ENCODE assay signal across 8 cellular contexts in genomic region chr11:65381721-65382035, GRCh38. TPM values are rescaled to one million over a fixed set of nuclear protein-coding genes. Genes with fewer than 3 reads are reported as not detected.
DNase-seq lines count a peak whose midpoint lies in the region; ATAC-seq, FAIRE-seq and TF ChIP-seq lines count a peak whose summit lies in the region.

No MANE protein-coding gene starts in this region.

- H3K9me3 ChIP-seq in MG63: no peaks in the 10 kb centered on the region
- H3K9me3 ChIP-seq in K562 (replicated peaks; ENCODE audit: control insufficient read depth, insufficient read depth, low read depth, low read length): no peaks in the 10 kb centered on the region
- H3K9me3 ChIP-seq in upper lobe of right lung: no peaks in the 10 kb centered on the region

- peak overlapping the region; percentile 85 to 88 for H3K9ac ChIP-seq in K562 (ENCODE audit: insufficient read depth in 1 of 2, low read depth in 2 of 2, low read length in 2 of 2)

- BruUV-seq in K562 (replicated peaks; lab: Mats Ljungman, UMichigan): no TSS peak

- peak overlapping the region; percentile 86 for H2AFZ ChIP-seq in K562 (ENCODE audit: low read depth, low read length)

- POLR2A ChIA-PET in K562 (lab: Yijun Ruan, JAX): interaction anchor here (0.6 to 16.2 kb wide), 13 partner anchors 8 to 231 kb away, joined by 3 to 253 read pairs (median 4); partner anchors contain the start of genes MALAT1 and NEAT1

- no peak for FAIRE-seq in K562 (lab: Jason Lieb, UNC)

- H3K27me3 ChIP-seq in MG63 (no peaks in the 10 kb centered on the region), K562 (ENCODE audit: control insufficient read depth in 2 of 2, insufficient read depth in 2 of 2, low read length in 2 of 2) (no peaks in the 10 kb centered on the region), upper lobe of right lung (no peaks in the 10 kb centered on the region)

- ATAC-seq in GM19043 (IDR thresholded peaks at IDR 0.05; ENCODE audit: low read depth, unreplicated experiment) (peak; percentile 8), K562 (peak; percentile 20), upper lobe of right lung (peak; percentile 3)

- H4K20me1 ChIP-seq in K562 (replicated peaks; ENCODE audit: control insufficient read depth, insufficient read depth, low read length): no peaks in the 10 kb centered on the region

- DNase-seq in Ammon's horn (ENCODE audit: low spot score): peak; percentile 31
- no peak for DNase-seq in MG63
- peak in 1 of 4 experiments; percentile 88 for DNase-seq in K562 (ENCODE audit: extremely low read depth in 1 of 4, low spot score in 3 of 4)
- peak; percentile 51 for DNase-seq in medulla oblongata (ENCODE audit: extremely low spot score)
- no peak for DNase-seq in upper lobe of right lung
- no peak for DNase-seq in ecto neural progenitor cell (ENCODE audit: low spot score)
- DNase-seq in NK-92 treated with Interleukin-12 subunit alpha and Interleukin-12 subunit beta, amount 100 ng/mL, for 24 hours (lab: John Stamatoyannopoulos, UW): no peak

- H3K4me1 ChIP-seq in K562 (replicated peaks in 1 of 2; ENCODE audit: control insufficient read depth in 2 of 2, insufficient read depth in 2 of 2, low read length in 2 of 2) (peaks cover 33 to 80% of the 10 kb centered on the region in 2 experiments), upper lobe of right lung (peaks cover 55% of the 10 kb centered on the region)

- TF ChIP-seq POLR2A in K562 (conservative IDR thresholded peaks at IDR 0.05): no peak

- H3K79me2 ChIP-seq in K562 (ENCODE audit: control insufficient read depth, insufficient read depth, low read length): peaks cover 3% of the 10 kb centered on the region

- intact Hi-C loops in K562 (cut with micrococcal nuclease): loop anchor here (1.0 to 2.0 kb wide), 3 partner anchors 35 to 129 kb away; no protein-coding TSS in a partner anchor
- intact Hi-C loops in upper lobe of right lung (cut with DNase I): no loop called here

- peak overlapping the region; percentile 93 for H3K27ac ChIP-seq in K562 (ENCODE audit: extremely low read depth, low read depth, low read length)
- H3K27ac ChIP-seq in upper lobe of right lung: peak overlapping the region; percentile 98

- TF ChIP-seq EP300 in K562 (IDR thresholded peaks at IDR 0.05; ENCODE audit: low read length): peak; percentile 54; the same call in 1 of the 2 replicates

- H3K4me3 ChIP-seq in MG63 (peak overlapping the region; percentile 30), K562 (peak overlapping the region; percentile 37), upper lobe of right lung (peak overlapping the region; percentile 57)

- peak overlapping the region; percentile 80 for H3K4me2 ChIP-seq in K562 (ENCODE audit: insufficient read depth, low read length)

- no peaks in the 10 kb centered on the region for H3K36me3 ChIP-seq in MG63
- no peaks in the 10 kb centered on the region for H3K36me3 ChIP-seq in K562 (ENCODE audit: control insufficient read depth, insufficient read depth, low read length)
- no peaks in the 10 kb centered on the region for H3K36me3 ChIP-seq in upper lobe of right lung

- no peaks in the 10 kb centered on the region for H3K9me1 ChIP-seq in K562 (ENCODE audit: control insufficient read depth, insufficient read depth, low read length)

- TF ChIP-seq RAD21 in K562 (CRISPR knock-in tag; conservative IDR thresholded peaks at IDR 0.05 in 1 of 2, IDR thresholded peaks at IDR 0.05 in 1 of 2): no peak

- 6% methylated on average over 6 of the region's 6 CpGs for WGBS in K562 (ENCODE audit: insufficient coverage, low coverage, missing lambda C conversion rate)

- CTCF ChIA-PET in K562 (lab: Yijun Ruan, JAX; ENCODE audit: low intra/inter-chr PET ratio): interaction anchor here (0.9 to 1.3 kb wide), 2 partner anchors 86 to 87 kb away, joined by 4 to 5 read pairs; no protein-coding TSS in a partner anchor

- in situ Hi-C loops in K562 (cut with MboI): no loop called here

- TF ChIP-seq CTCF in K562 (IDR thresholded peaks at IDR 0.05 in 2 of 3, conservative IDR thresholded peaks at IDR 0.05 in 1 of 3; ENCODE audit: insufficient read depth in 2 of 3, low read depth in 1 of 3, low read length in 3 of 3): no peak
- no peak for TF ChIP-seq CTCF in upper lobe of right lung (IDR thresholded peaks at IDR 0.05)

RNA-seq across cellular contexts. Expression of gene SLC25A45, which starts 0.8 kb away (rescaled TPM):
- total RNA-seq in MG63 (2014; rRNA removed; shearing (Covaris generic); ENCODE audit: low replicate concordance): 1.9 TPM in 2 replicates
- total RNA-seq in K562 (2011; cell fraction: chromatin; rRNA removed; ENCODE audit: low replicate concordance): 2.5 and 2.9 TPM in 2 replicates
- 2.7 and 3.6 TPM in 2 replicates for total RNA-seq in K562 (2011; cell fraction: nucleolus; rRNA removed)
- total RNA-seq in K562 (2011; cell fraction: nucleoplasm; rRNA removed): 2.3 and 2.7 TPM in 2 replicates
- total RNA-seq in K562 (2014; rRNA removed) (0.82 and 2.3 TPM in 2 replicates), K562 (2014; rRNA removed; fragmentation: Illumina TruSeq; extraction: Trizol) (0.55 and 0.57 TPM in 2 replicates), K562 (2015; rRNA removed; fragmentation: Illumina TruSeq; extraction: Trizol) (0.40 and 0.45 TPM in 2 replicates), K562 (2021) (0.92 and 2.2 TPM in 2 replicates), upper lobe of right lung (11.5 TPM)
- polyA plus RNA-seq in K562 (2011; rRNA removed) (0.61 and 0.81 TPM in 2 replicates), K562 (2014; fragmentation: Illumina TruSeq; extraction: Trizol) (0.51 and 0.68 TPM in 2 replicates), K562 (2014; fragmentation: Nextera tagmentation; extraction: Ambion mirVana) (under 1 TPM; 0.15 to 0.34 TPM), K562 (2014; rRNA removed) (0.93 and 1.1 TPM in 2 replicates)
- polyA plus RNA-seq in K562 (2011; cell fraction: cytosol; rRNA removed): 0.49 and 0.85 TPM in 2 replicates
- polyA plus RNA-seq in K562 (2011; cell fraction: nucleus; rRNA removed): 1.2 and 3.9 TPM in 2 replicates
- 1.3 and 1.4 TPM in 2 replicates for polyA plus RNA-seq in K562 (2012)
- polyA minus RNA-seq in K562 (2011; rRNA and poly(A)+ RNA removed): 0.35 and 0.42 TPM in 2 replicates
- polyA minus RNA-seq in K562 (2011; cell fraction: cytosol; rRNA and poly(A)+ RNA removed): 0.76 and 0.91 TPM in 2 replicates
- polyA minus RNA-seq in K562 (2011; cell fraction: nucleus; rRNA and poly(A)+ RNA removed): 0.40 and 0.56 TPM in 2 replicates

RNA-seq across cellular contexts. Expression of gene FRMD8, which starts 4.8 kb away (rescaled TPM):
- 25.9 and 44.1 TPM in 2 replicates for total RNA-seq in MG63 (2014; rRNA removed; shearing (Covaris generic); ENCODE audit: low replicate concordance)
- 28.5 and 83.6 TPM in 2 replicates for total RNA-seq in K562 (2011; cell fraction: chromatin; rRNA removed; ENCODE audit: low replicate concordance)
- total RNA-seq in K562 (2011; cell fraction: nucleolus; rRNA removed): 89.6 and 96.9 TPM in 2 replicates
- total RNA-seq in K562 (2011; cell fraction: nucleoplasm; rRNA removed): 32.8 and 36.5 TPM in 2 replicates
- total RNA-seq in K562 (2014; rRNA removed) (34.6 and 46.5 TPM in 2 replicates), K562 (2014; rRNA removed; fragmentation: Illumina TruSeq; extraction: Trizol) (6.2 and 8.6 TPM in 2 replicates), K562 (2015; rRNA removed; fragmentation: Illumina TruSeq; extraction: Trizol) (15.0 and 15.8 TPM in 2 replicates), K562 (2021) (44.2 and 54.5 TPM in 2 replicates), upper lobe of right lung (37.1 TPM)
- polyA plus RNA-seq in K562 (2011; rRNA removed) (16.0 and 19.9 TPM in 2 replicates), K562 (2014; fragmentation: Illumina TruSeq; extraction: Trizol) (12.0 and 19.4 TPM in 2 replicates), K562 (2014; fragmentation: Nextera tagmentation; extraction: Ambion mirVana) (1 to 10 TPM; 4.5 to 5.0 TPM), K562 (2014; rRNA removed) (33.4 and 41.7 TPM in 2 replicates)
- polyA plus RNA-seq in K562 (2011; cell fraction: cytosol; rRNA removed): 24.0 and 43.0 TPM in 2 replicates
- polyA plus RNA-seq in K562 (2011; cell fraction: nucleus; rRNA removed): 25.1 and 46.6 TPM in 2 replicates
- 21.4 and 22.5 TPM in 2 replicates for polyA plus RNA-seq in K562 (2012)
- 8.4 and 13.5 TPM in 2 replicates for polyA minus RNA-seq in K562 (2011; rRNA and poly(A)+ RNA removed)
- polyA minus RNA-seq in K562 (2011; cell fraction: cytosol; rRNA and poly(A)+ RNA removed): 21.0 and 21.1 TPM in 2 replicates
- 28.1 and 34.6 TPM in 2 replicates for polyA minus RNA-seq in K562 (2011; cell fraction: nucleus; rRNA and poly(A)+ RNA removed)

RNA-seq across cellular contexts. Expression of gene TIGD3, which starts 27.1 kb away (rescaled TPM):
- 0.36 and 2.2 TPM in 2 replicates for total RNA-seq in MG63 (2014; rRNA removed; shearing (Covaris generic); ENCODE audit: low replicate concordance)
- total RNA-seq in K562 (2011; cell fraction: chromatin; rRNA removed; ENCODE audit: low replicate concordance): 0.79 and 1.5 TPM in 2 replicates
- 1.4 and 1.5 TPM in 2 replicates for total RNA-seq in K562 (2011; cell fraction: nucleolus; rRNA removed)
- total RNA-seq in K562 (2011; cell fraction: nucleoplasm; rRNA removed): 0.38 and 0.95 TPM in 2 replicates
- total RNA-seq in K562 (2014; rRNA removed) (1.3 and 2.1 TPM in 2 replicates), K562 (2014; rRNA removed; fragmentation: Illumina TruSeq; extraction: Trizol) (0.29 and 0.44 TPM in 2 replicates), K562 (2015; rRNA removed; fragmentation: Illumina TruSeq; extraction: Trizol) (0.65 and 0.75 TPM in 2 replicates), K562 (2021) (0.81 and 1.3 TPM in 2 replicates), upper lobe of right lung (0.43 TPM)
- polyA plus RNA-seq in K562 (2011; rRNA removed) (0.39 and 0.56 TPM in 2 replicates), K562 (2014; fragmentation: Illumina TruSeq; extraction: Trizol) (0.49 and 0.64 TPM in 2 replicates), K562 (2014; fragmentation: Nextera tagmentation; extraction: Ambion mirVana) (under 1 TPM; 0.06 to 0.08 TPM), K562 (2014; rRNA removed) (0.61 and 0.98 TPM in 2 replicates)
- polyA plus RNA-seq in K562 (2011; cell fraction: cytosol; rRNA removed): 0.53 and 1.1 TPM in 2 replicates
- polyA plus RNA-seq in K562 (2011; cell fraction: nucleus; rRNA removed): 0.79 and 1.1 TPM in 2 replicates
- polyA plus RNA-seq in K562 (2012): 1.0 and 1.8 TPM in 2 replicates
- polyA minus RNA-seq in K562 (2011; rRNA and poly(A)+ RNA removed): 0.12 and 0.25 TPM in 2 replicates
- 0.64 TPM in 1 of 2 replicates, not detected in the other for polyA minus RNA-seq in K562 (2011; cell fraction: cytosol; rRNA and poly(A)+ RNA removed)
- 0.67 and 0.81 TPM in 2 replicates for polyA minus RNA-seq in K562 (2011; cell fraction: nucleus; rRNA and poly(A)+ RNA removed)

RNA-seq across cellular contexts. Expression of gene NEAT1, which starts 40.9 kb away (rescaled TPM):
- 4.8 and 7.7 TPM in 2 replicates for total RNA-seq in MG63 (2014; rRNA removed; shearing (Covaris generic); ENCODE audit: low replicate concordance)
- total RNA-seq in K562 (2011; cell fraction: chromatin; rRNA removed; ENCODE audit: low replicate concordance): 684 and 1,510 TPM in 2 replicates
- 291 and 321 TPM in 2 replicates for total RNA-seq in K562 (2011; cell fraction: nucleolus; rRNA removed)
- total RNA-seq in K562 (2011; cell fraction: nucleoplasm; rRNA removed): 737 and 1,283 TPM in 2 replicates
- total RNA-seq in K562 (2014; rRNA removed): 15.2 and 20.1 TPM in 2 replicates
- 62.8 and 76.9 TPM in 2 replicates for total RNA-seq in K562 (2014; rRNA removed; fragmentation: Illumina TruSeq; extraction: Trizol)
- 26.3 and 31.5 TPM in 2 replicates for total RNA-seq in K562 (2015; rRNA removed; fragmentation: Illumina TruSeq; extraction: Trizol)
- 129 and 208 TPM in 2 replicates for total RNA-seq in K562 (2021)
- 56.2 and 171 TPM in 2 replicates for polyA plus RNA-seq in K562 (2011; rRNA removed)
- polyA plus RNA-seq in K562 (2011; cell fraction: cytosol; rRNA removed): 45.5 and 49.2 TPM in 2 replicates
- polyA plus RNA-seq in K562 (2011; cell fraction: nucleus; rRNA removed): 234 and 651 TPM in 2 replicates
- 312 and 328 TPM in 2 replicates for polyA plus RNA-seq in K562 (2012)
- 137 and 146 TPM in 2 replicates for polyA plus RNA-seq in K562 (2014; fragmentation: Illumina TruSeq; extraction: Trizol)
- polyA plus RNA-seq in K562 (2014; fragmentation: Nextera tagmentation; extraction: Ambion mirVana): 10 to 100 TPM; 22.8 to 30.1 TPM
- polyA plus RNA-seq in K562 (2014; rRNA removed): 382 and 389 TPM in 2 replicates
- 92.6 and 137 TPM in 2 replicates for polyA minus RNA-seq in K562 (2011; rRNA and poly(A)+ RNA removed)
- 19.9 and 35.6 TPM in 2 replicates for polyA minus RNA-seq in K562 (2011; cell fraction: cytosol; rRNA and poly(A)+ RNA removed)
- polyA minus RNA-seq in K562 (2011; cell fraction: nucleus; rRNA and poly(A)+ RNA removed): 168 and 220 TPM in 2 replicates
- 1,120 TPM for total RNA-seq in upper lobe of right lung

RNA-seq across cellular contexts. Expression of gene DPF2, which starts 48.0 kb away (rescaled TPM):
- total RNA-seq in MG63 (2014; rRNA removed; shearing (Covaris generic); ENCODE audit: low replicate concordance): 57.9 and 78.1 TPM in 2 replicates
- 75.3 and 142 TPM in 2 replicates for total RNA-seq in K562 (2011; cell fraction: chromatin; rRNA removed; ENCODE audit: low replicate concordance)
- 65.5 and 74.9 TPM in 2 replicates for total RNA-seq in K562 (2011; cell fraction: nucleolus; rRNA removed)
- 76.9 and 80.5 TPM in 2 replicates for total RNA-seq in K562 (2011; cell fraction: nucleoplasm; rRNA removed)
- total RNA-seq in K562 (2014; rRNA removed) (34.4 and 44.0 TPM in 2 replicates), K562 (2014; rRNA removed; fragmentation: Illumina TruSeq; extraction: Trizol) (28.1 and 29.3 TPM in 2 replicates), K562 (2015; rRNA removed; fragmentation: Illumina TruSeq; extraction: Trizol) (41.0 and 41.1 TPM in 2 replicates), K562 (2021) (74.6 and 76.3 TPM in 2 replicates), upper lobe of right lung (53.7 TPM)
- polyA plus RNA-seq in K562 (2011; rRNA removed) (29.7 and 40.3 TPM in 2 replicates), K562 (2014; fragmentation: Illumina TruSeq; extraction: Trizol) (65.0 and 81.7 TPM in 2 replicates), K562 (2014; fragmentation: Nextera tagmentation; extraction: Ambion mirVana) (10 to 100 TPM; 15.6 to 33.2 TPM), K562 (2014; rRNA removed) (33.2 and 35.6 TPM in 2 replicates)
- 44.3 and 45.4 TPM in 2 replicates for polyA plus RNA-seq in K562 (2011; cell fraction: cytosol; rRNA removed)
- 64.8 and 70.4 TPM in 2 replicates for polyA plus RNA-seq in K562 (2011; cell fraction: nucleus; rRNA removed)
- 54.9 and 55.8 TPM in 2 replicates for polyA plus RNA-seq in K562 (2012)
- 31.7 and 32.1 TPM in 2 replicates for polyA minus RNA-seq in K562 (2011; rRNA and poly(A)+ RNA removed)
- 25.4 and 35.7 TPM in 2 replicates for polyA minus RNA-seq in K562 (2011; cell fraction: cytosol; rRNA and poly(A)+ RNA removed)
- polyA minus RNA-seq in K562 (2011; cell fraction: nucleus; rRNA and poly(A)+ RNA removed): 21.1 and 35.7 TPM in 2 replicates

Comparison
In these comparisons a context has a peak if more than half of its experiments do, and no peak if none do; other contexts are left out.
1. DNase-seq: peak in Ammon's horn (single experiment) and medulla oblongata (single experiment); none in MG63 (single experiment), upper lobe of right lung (single experiment), ecto neural progenitor cell (single experiment) and NK-92 treated with Interleukin-12 subunit alpha and Interleukin-12 subunit beta, amount 100 ng/mL, for 24 hours (single experiment).
2. Peak in every context shown above with its lines, with median percentiles within 50 percentile points of each other: ATAC-seq and H3K4me3 ChIP-seq.